26 cellular contexts compared by ENCODE assay signal in genomic region chr6:106050538-106050937, GRCh38. TPM values are rescaled to one million over a fixed set of nuclear protein-coding genes. Genes with fewer than 3 reads are reported as not detected.
"Had no signal": no experiment of that assay in that cellular context is flagged by ENCODE, and none has a peak within 500 bp of the region (broad histone marks: within the 10 kb centered on the region; RNA-seq: fewer than 3 reads in every experiment).

No MANE protein-coding gene starts in this region.

- H3K36me3 ChIP-seq: adrenal gland, Peyer's patch, SJCRH30, WERI-Rb-1 had no signal

- H3K27ac ChIP-seq: adrenal gland, body of pancreas, Peyer's patch, RWPE1, SJCRH30 had no signal

- FAIRE-seq: bronchial epithelial cell had no signal

- H3K27me3 ChIP-seq: adrenal gland, body of pancreas, Peyer's patch, SJCRH30 had no signal

- H3K4me2 ChIP-seq: SK-N-SH had no signal

- H3K9ac ChIP-seq: SK-N-SH had no signal

- DNase-seq: activated CD4-positive, alpha-beta memory T cell treated with anti-CD3 and anti-CD28 coated beads, Interleukin-2, amount 10 ng/mL, durations not matched to agents 7 days and 5 days; activated CD4-positive, alpha-beta T cell treated with anti-CD3 and anti-CD28 coated beads for 36 hours; activated CD4-positive, alpha-beta T cell treated with anti-CD3 and anti-CD28 coated beads, Interleukin-2, amount 50 U/mL, for 1 hour; activated gamma-delta T cell; activated naive CD4-positive, alpha-beta T cell treated with anti-CD3 and anti-CD28 coated beads for 36 hours; activated T-cell treated with anti-CD3 and anti-CD28 coated beads for 4 hours; activated T-cell treated with anti-CD3 and anti-CD28 coated beads, Interleukin-2, amount 50 U/mL, for 48 hours; adrenal gland; anterior cingulate cortex; body of pancreas; central memory CD4-positive, alpha-beta T cell; MM.1S; NCI-H1105; NCI-H1436 treated with DMSO at 0.1 percent for 48 hours; NCI-H187; NCI-H2081; NCI-H446; Peyer's patch; Right ventricle myocardium superior; SK-N-SH; T-helper 1 cell; WERI-Rb-1 had no signal

- ATAC-seq: activated CD4-positive, alpha-beta T cell treated with anti-CD3 and anti-CD28 coated beads for 36 hours; activated T-helper 17 cell treated with anti-CD3 and anti-CD28 coated beads, Interleukin-2, amount 50 U/mL, for 72 hours; body of pancreas had no signal

- H3K9me3 ChIP-seq: adrenal gland, body of pancreas, Peyer's patch, SJCRH30, SK-N-SH had no signal

- H3K4me1 ChIP-seq: adrenal gland, Peyer's patch, SJCRH30 had no signal

- H3K4me3 ChIP-seq: adrenal gland, body of pancreas, Peyer's patch, SJCRH30 had no signal

RNA-seq across cellular contexts. Expression of gene PRDM1, which starts 35.6 kb away (rescaled TPM):
- total RNA-seq: SJCRH30 had no signal
